Comparison of ENCODE assay signal across 7 cellular contexts in the genomic region with DNA sequence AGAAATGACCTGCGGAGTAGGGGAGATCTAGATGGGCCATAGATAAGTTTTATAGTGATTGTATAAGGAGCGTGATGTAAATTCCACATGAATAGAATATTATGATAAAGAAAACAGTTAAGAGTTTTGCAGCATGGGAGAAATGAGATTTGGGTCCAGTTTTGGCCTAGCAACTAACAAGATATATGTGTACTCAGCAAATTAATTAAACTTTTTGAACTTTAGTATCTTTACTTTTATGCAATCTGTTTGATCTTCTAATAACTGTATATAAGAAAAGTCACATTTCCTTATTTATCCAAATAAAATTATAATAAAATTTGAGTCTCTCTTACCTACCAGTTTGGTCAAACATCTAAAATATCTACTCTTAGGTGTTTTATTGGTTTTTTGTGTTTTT.
"Had no signal": no experiment of that assay in that cellular context is flagged by ENCODE, and none has a peak within 500 bp of the region (broad histone marks: within the 10 kb centered on the region; RNA-seq: fewer than 3 reads in every experiment).

No MANE protein-coding gene starts in this region.

- H3K4me3 ChIP-seq: GM12878 had no signal

- ATAC-seq: GM12878 had no signal

- FAIRE-seq: GM12878, GM12891, GM12892, GM18507, GM19239 had no signal

- DNase-seq: GDM1, GF-D8 had no signal
